23 cellular contexts compared by ENCODE assay signal in genomic region chrX:24298191-24298590, GRCh38. TPM values are rescaled to one million over a fixed set of nuclear protein-coding genes. Genes with fewer than 3 reads are reported as not detected.
DNase-seq lines count a peak whose midpoint lies in the region; ATAC-seq and TF ChIP-seq lines count a peak whose summit lies in the region.
"Had no signal": no experiment of that assay in that cellular context is flagged by ENCODE, and none has a peak within 500 bp of the region (broad histone marks: within the 10 kb centered on the region; RNA-seq: fewer than 3 reads in every experiment).

No MANE protein-coding gene starts in this region.

- WGBS in HUES64: 73% methylated on average over 3 of the region's 3 CpGs

- H3K4me1 ChIP-seq in HUES64 (ENCODE audit: insufficient read depth, low read length): peaks cover 6% of the 10 kb centered on the region; the same call in 1 of the 2 replicates
- H3K4me1 ChIP-seq: tibial nerve had no signal

- intact Hi-C loops in posterior cingulate gyrus (cut with DNase I): no loop called here

- H3K9ac ChIP-seq in HUES64 (ENCODE audit: low read depth, low read length): 0 out of 2 replicates have a peak overlapping the region, but pooled peaks have one; percentile 24

- no peak overlapping the region for H3K27ac ChIP-seq in HUES64 (ENCODE audit: low read depth, low read length)
- H3K27ac ChIP-seq: SK-N-MC, tibial nerve had no signal

- no peaks in the 10 kb centered on the region for H3K27me3 ChIP-seq in HUES64 (ENCODE audit: insufficient read depth, low read length)

- DNase-seq in Caki2 (ENCODE audit: low read depth) (peak; percentile 4), dermis blood vessel endothelial cell (peak; percentile 38), left kidney (ENCODE audit: low read depth, low spot score) (peak; percentile 75), posterior cingulate gyrus (no peak), erythroblast (lab: John Stamatoyannopoulos, UW) (no peak), DMS79 (lab: John Stamatoyannopoulos, UW) (no peak)
- DNase-seq: ACHN; activated CD4-positive, alpha-beta T cell treated with anti-CD3 and anti-CD28 coated beads for 48 hours; activated effector memory CD4-positive, alpha-beta T cell treated with anti-CD3 and anti-CD28 coated beads, Interleukin-2, amount 50 U/mL, for 16 hours; effector CD8-positive, alpha-beta T cell; EL; hypothalamus; left cardiac atrium; NCI-H1092 treated with DMSO at 0.1 percent for 48 hours; NCI-H524 treated with DMSO at 0.1 percent for 48 hours; OCI-M1; retina; stimulated activated naive B cell treated with anti-CD40 and anti-IgM and Interleukin-4, amounts not matched to agents 10 μg/mL and 1 μg/mL and 100 μg/mL, for 72 hours had no signal

- ATAC-seq in GM18520 (IDR thresholded peaks at IDR 0.05; ENCODE audit: unreplicated experiment): no peak
- ATAC-seq: left cardiac atrium; stimulated activated naive B cell treated with anti-CD40 and anti-IgM and Interleukin-4, amounts not matched to agents 10 μg/mL and 1 μg/mL and 100 μg/mL, for 72 hours had no signal

- TF ChIP-seq POLR2A in erythroblast (IDR thresholded peaks at IDR 0.05; ENCODE audit: low read length): no peak

- no peak overlapping the region for H3K4me3 ChIP-seq in HUES64 (ENCODE audit: low read length)
- H3K4me3 ChIP-seq: SK-N-MC, tibial nerve had no signal

- in situ Hi-C loops in Caki2 (cut with HindIII; ENCODE audit: low pct_unique_long_range_greater_than_20kb, low sequenced_read_pairs): no loop called here

- no peaks in the 10 kb centered on the region for H3K9me3 ChIP-seq in HUES64 (ENCODE audit: insufficient read depth, low read depth, low read length)
- H3K9me3 ChIP-seq: tibial nerve had no signal

- no peaks in the 10 kb centered on the region for H3K36me3 ChIP-seq in HUES64 (ENCODE audit: insufficient read depth, low read length)
- H3K36me3 ChIP-seq: tibial nerve had no signal

RNA-seq across cellular contexts. Expression of gene SUPT20HL2, which starts 15.7 kb away (rescaled TPM):
- total RNA-seq in Caki2 (2014; rRNA removed; shearing (Covaris generic); ENCODE audit: low replicate concordance): not detected in 2 replicates
- polyA plus RNA-seq in HUES64 (2013, experiment 1 of 2): not detected
- not detected for polyA plus RNA-seq in HUES64 (2013, experiment 2 of 2)
- not detected in 2 replicates for total RNA-seq in dermis blood vessel endothelial cell
- total RNA-seq: left cardiac atrium, mesothelial cell of epicardium, tibial nerve had no signal

Comparison
In these comparisons a context has a peak if more than half of its experiments do, and no peak if none do; other contexts are left out.
1. DNase-seq: peak in Caki2 (single experiment), dermis blood vessel endothelial cell (single experiment) and left kidney (single experiment); none in posterior cingulate gyrus (0 of 10), erythroblast (0 of 2) and DMS79 (single experiment).